9 cellular contexts compared by ENCODE assay signal in the genomic region with DNA sequence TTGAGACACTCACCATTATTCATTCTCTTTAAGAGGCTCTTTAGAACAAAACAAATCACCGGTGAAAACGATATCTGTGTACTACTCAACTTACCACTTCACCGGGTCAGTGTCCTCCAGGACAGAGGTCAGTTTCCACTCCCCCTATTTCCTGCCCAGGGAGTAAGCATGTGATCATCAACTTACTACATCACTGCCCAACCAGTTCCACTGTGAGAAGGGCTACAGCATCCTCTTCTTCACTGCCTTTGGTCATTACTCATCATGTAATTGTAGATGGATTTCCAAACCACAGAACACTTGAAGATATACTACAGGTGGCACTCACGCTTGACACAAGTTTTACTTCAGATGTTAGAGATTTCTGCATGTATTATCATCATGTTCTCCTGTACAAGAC. TPM values are rescaled to one million over a fixed set of nuclear protein-coding genes. Genes with fewer than 3 reads are reported as not detected.
DNase-seq lines count a peak whose midpoint lies in the region; ATAC-seq, FAIRE-seq and TF ChIP-seq lines count a peak whose summit lies in the region.
"Had no signal": no experiment of that assay in that cellular context is flagged by ENCODE, and none has a peak within 500 bp of the region (broad histone marks: within the 10 kb centered on the region; RNA-seq: fewer than 3 reads in every experiment).

No MANE protein-coding gene starts in this region.

- no peaks in the 10 kb centered on the region for H3K27me3 ChIP-seq in right cardiac atrium (ENCODE audit: control insufficient read depth, insufficient read depth)
- H3K27me3 ChIP-seq in upper lobe of right lung, result no peaks in the 10 kb centered on the region

- peak; percentile 44 for ATAC-seq in GM21737 (IDR thresholded peaks at IDR 0.05; ENCODE audit: unreplicated experiment)
- ATAC-seq in right cardiac atrium, result peak; percentile 63 to 81
- ATAC-seq in upper lobe of right lung, result peak; percentile 88
- ATAC-seq: HCT116 had no signal

- FAIRE-seq in RCC 7860 (lab: Jason Lieb, UNC), result peak; percentile 93

- no peak overlapping the region for H3K4me3 ChIP-seq in right cardiac atrium (ENCODE audit: low read length)
- peak overlapping the region; percentile 10 for H3K4me3 ChIP-seq in upper lobe of right lung

- H3K4me1 ChIP-seq in right cardiac atrium (ENCODE audit: control insufficient read depth, insufficient read depth, low read length) (peaks cover 2% of the 10 kb centered on the region), upper lobe of right lung (peaks cover 5% of the 10 kb centered on the region)

- H3K27ac ChIP-seq in right cardiac atrium (ENCODE audit: low read length), result no peak overlapping the region
- H3K27ac ChIP-seq in upper lobe of right lung, result peak overlapping the region; percentile 61

- DNase-seq in COLO668 (lab: John Stamatoyannopoulos, UW; ENCODE audit: unreplicated experiment) (peak; percentile 15), RCC 7860 (ENCODE audit: low spot score) (peak; percentile 87), right cardiac atrium (no peak), upper lobe of right lung (no peak), NCI-H524 (lab: John Stamatoyannopoulos, UW) (no peak), cerebellar cortex (ENCODE audit: low spot score) (no peak)
- DNase-seq in effector CD8-positive, alpha-beta T cell (lab: John Stamatoyannopoulos, UW), result no peak

- no peaks in the 10 kb centered on the region for H3K36me3 ChIP-seq in upper lobe of right lung

- H3K9me3 ChIP-seq in right cardiac atrium (ENCODE audit: control insufficient read depth, low read length) (no peaks in the 10 kb centered on the region), upper lobe of right lung (no peaks in the 10 kb centered on the region)

- no peak for TF ChIP-seq CTCF in upper lobe of right lung (IDR thresholded peaks at IDR 0.05)

- 47% methylated on average over 4 of the region's 4 CpGs for WGBS in right cardiac atrium

- intact Hi-C loops in right cardiac atrium (cut with DNase I) (loop anchor here in 1 of 4 donors (10.0 kb wide), 1 partner anchor 50 kb away; no protein-coding TSS in a partner anchor), upper lobe of right lung (cut with DNase I) (no loop called here)

RNA-seq across cellular contexts. Expression of gene TMCC3, which starts 5.7 kb away (rescaled TPM):
- total RNA-seq in right cardiac atrium (1 to 10 TPM; 2.8 to 6.7 (median 4.2) TPM), upper lobe of right lung (11.3 TPM)
- 1.7 TPM for polyA plus RNA-seq in right cardiac atrium

Comparison
In these comparisons a context has a peak if more than half of its experiments do, and no peak if none do; other contexts are left out.
1. DNase-seq: peak in COLO668 (single experiment) and RCC 7860 (single experiment); none in right cardiac atrium (0 of 3), upper lobe of right lung (single experiment), NCI-H524 (0 of 2), effector CD8-positive, alpha-beta T cell (single experiment) and cerebellar cortex (single experiment).
2. Peak in every context shown above with its lines, with median percentiles within 50 percentile points of each other: ATAC-seq.